Comparison of ENCODE assay signal across 19 cellular contexts in the genomic region with DNA sequence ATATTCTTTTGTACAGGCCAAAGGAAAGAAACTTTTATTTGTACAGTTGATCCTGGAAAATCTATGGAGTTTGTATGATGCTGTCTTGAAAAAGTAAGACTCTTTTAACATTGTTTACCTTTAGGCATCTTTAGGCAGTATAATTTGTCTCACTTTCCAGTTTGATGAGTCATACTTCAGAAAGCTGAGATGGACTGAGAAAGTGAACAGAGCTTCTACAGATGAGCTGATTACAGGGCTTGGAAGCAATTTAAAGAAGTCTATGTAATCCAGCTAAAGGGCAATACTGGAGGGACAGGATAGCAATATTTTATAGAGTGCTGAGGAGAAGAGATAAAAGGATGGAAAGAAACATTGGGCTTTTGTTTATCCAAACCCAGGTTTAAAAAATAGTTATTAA.
DNase-seq lines count a peak whose midpoint lies in the region; ATAC-seq and TF ChIP-seq lines count a peak whose summit lies in the region.
"Had no signal": no experiment of that assay in that cellular context is flagged by ENCODE, and none has a peak within 500 bp of the region (broad histone marks: within the 10 kb centered on the region; RNA-seq: fewer than 3 reads in every experiment).

No MANE protein-coding gene starts in this region.

- H3K27me3 ChIP-seq in hepatocyte (no peaks in the 10 kb centered on the region), uterus (no peaks in the 10 kb centered on the region)
- H3K27me3 ChIP-seq: ascending aorta, esophagus muscularis mucosa, testis had no signal

- peaks cover 0 to 2% of the 10 kb centered on the region in 2 donors for H3K9me3 Mint-ChIP-seq in natural killer cell
- H3K9me3 Mint-ChIP-seq: H9; T-helper 1 cell treated with Interleukin-12 subunit alpha and Interleukin-12 subunit beta and Interleukin-4 antibody, amounts not matched to agents 30 μg/mL and 1 μg/mL, for 36 hours had no signal

- TF ChIP-seq POLR2A in uterus (IDR thresholded peaks at IDR 0.05), result no peak

- H3K4me3 ChIP-seq in astrocyte of the spinal cord (ENCODE audit: low read depth, low read length) (no peak overlapping the region), hepatocyte (no peak overlapping the region), uterus (no peak overlapping the region)
- H3K4me3 ChIP-seq: ascending aorta, esophagus muscularis mucosa, testis had no signal

- H3K36me3 Mint-ChIP-seq in natural killer cell, result no peaks in the 10 kb centered on the region

- no peak overlapping the region for H3K4me3 Mint-ChIP-seq in natural killer cell
- H3K4me3 Mint-ChIP-seq: H9; T-helper 1 cell treated with Interleukin-12 subunit alpha and Interleukin-12 subunit beta and Interleukin-4 antibody, amounts not matched to agents 30 μg/mL and 1 μg/mL, for 36 hours had no signal

- no peak overlapping the region for H3K27ac Mint-ChIP-seq in natural killer cell
- H3K27ac Mint-ChIP-seq: H9; T-helper 1 cell treated with Interleukin-12 subunit alpha and Interleukin-12 subunit beta and Interleukin-4 antibody, amounts not matched to agents 30 μg/mL and 1 μg/mL, for 36 hours had no signal

- no peaks in the 10 kb centered on the region for H3K36me3 ChIP-seq in hepatocyte (replicated peaks; ENCODE audit: insufficient read depth, low read depth)
- H3K36me3 ChIP-seq in uterus, result no peaks in the 10 kb centered on the region
- H3K36me3 ChIP-seq: ascending aorta, esophagus muscularis mucosa had no signal

- no peaks in the 10 kb centered on the region for H3K4me1 Mint-ChIP-seq in natural killer cell
- H3K4me1 Mint-ChIP-seq: H9 had no signal

- TF ChIP-seq CTCF in astrocyte of the spinal cord (IDR thresholded peaks at IDR 0.05; ENCODE audit: low read depth, low read length) (no peak), hepatocyte (IDR thresholded peaks at IDR 0.05; ENCODE audit: poor library complexity) (no peak), uterus (IDR thresholded peaks at IDR 0.05) (no peak), omental fat pad (IDR thresholded peaks at IDR 0.05) (no peak), natural killer cell (IDR thresholded peaks at IDR 0.05) (no peak)

- H3K9me2 ChIP-seq in hepatocyte (replicated peaks; ENCODE audit: insufficient read depth), result no peaks in the 10 kb centered on the region

- intact Hi-C loops in uterus (cut with DNase I; ENCODE audit: low total_unique reads) (no loop called here), natural killer cell (cut with micrococcal nuclease) (no loop called here)

- H3K4me2 ChIP-seq in hepatocyte, result no peak overlapping the region

- H2AFZ ChIP-seq in hepatocyte, result no peak overlapping the region

- H3K27me3 Mint-ChIP-seq in natural killer cell (ENCODE audit: low read depth in 2 of 2), result peaks cover 14 to 22% of the 10 kb centered on the region in 2 donors

- no peaks in the 10 kb centered on the region for H3K9me3 ChIP-seq in hepatocyte (ENCODE audit: low read depth)
- no peaks in the 10 kb centered on the region for H3K9me3 ChIP-seq in uterus
- H3K9me3 ChIP-seq: ascending aorta, esophagus muscularis mucosa, testis had no signal

- no peaks in the 10 kb centered on the region for H3K79me2 ChIP-seq in hepatocyte

- H3K4me1 ChIP-seq in hepatocyte (ENCODE audit: insufficient read depth) (no peaks in the 10 kb centered on the region), uterus (no peaks in the 10 kb centered on the region)
- H3K4me1 ChIP-seq: ascending aorta, testis had no signal

- in situ Hi-C loops in astrocyte of the spinal cord (cut with HindIII; ENCODE audit: low sequenced_read_pairs), result no loop called here

- H4K20me1 ChIP-seq in hepatocyte (ENCODE audit: insufficient read depth, poor library complexity, severe bottlenecking), result no peaks in the 10 kb centered on the region

- ATAC-seq in omental fat pad (ENCODE audit: low FRiP score), result no peak
- no peak for ATAC-seq in natural killer cell

- peak overlapping the region; percentile 6 for H3K27ac ChIP-seq in hepatocyte
- H3K27ac ChIP-seq in uterus, result no peak overlapping the region
- H3K27ac ChIP-seq: ascending aorta, esophagus muscularis mucosa, testis had no signal

- DNase-seq in EH (ENCODE audit: low read depth), result peak; percentile 19
- DNase-seq in M059J (ENCODE audit: low read depth), result peak; percentile 15
- peak; percentile 31 for DNase-seq in astrocyte of the spinal cord (ENCODE audit: low read depth, low spot score)
- peak; percentile 32 for DNase-seq in hepatocyte (ENCODE audit: low spot score)
- DNase-seq in uterus, result no peak
- no peak for DNase-seq in omental fat pad (ENCODE audit: low spot score)
- DNase-seq in natural killer cell, result no peak
- no peak for DNase-seq in activated gamma-delta T cell (lab: John Stamatoyannopoulos, UW)
- DNase-seq: activated effector memory CD4-positive, alpha-beta T cell treated with anti-CD3 and anti-CD28 coated beads, Interleukin-2, amount 50 U/mL, for 16 hours; COR-L47; cortex of kidney; H9; hypothalamus; NCI-H774; stimulated activated CD4-positive, alpha-beta T cell treated with anti-CD3 and anti-CD28 coated beads, Interleukin-4, amount 100 ng/mL, for 4 hours; testis had no signal

Comparison
In these comparisons a context has a peak if more than half of its experiments do, and no peak if none do; other contexts are left out.
1. DNase-seq: peak in EH (single experiment), M059J (single experiment), astrocyte of the spinal cord (single experiment) and hepatocyte (single experiment); none in uterus (0 of 2), omental fat pad (single experiment), natural killer cell (single experiment) and activated gamma-delta T cell (single experiment).